Comparison of ENCODE assay signal across 8 cellular contexts in genomic region chr14:20413785-20414117, GRCh38. TPM values are rescaled to one million over a fixed set of nuclear protein-coding genes. Genes with fewer than 3 reads are reported as not detected.
DNase-seq lines count a peak whose midpoint lies in the region; ATAC-seq and TF ChIP-seq lines count a peak whose summit lies in the region.

No MANE protein-coding gene starts in this region.

- in situ Hi-C loops in KBM-7 (cut with MboI; ENCODE audit: low pct_unique_long_range_greater_than_20kb, low sequenced_read_pairs): no loop called here

- no peaks in the 10 kb centered on the region for H3K27me3 Mint-ChIP-seq in progenitor cell of endocrine pancreas

- no peak for DNase-seq in AG04449 (ENCODE audit: low read depth, low spot score)
- DNase-seq in KBM-7: peak; percentile 50
- DNase-seq in activated T-helper 1 cell treated with Interleukin-2 at 50 U/mL for 16 hours (ENCODE audit: low read depth): peak; percentile 7
- no peak for DNase-seq in Right ventricle myocardium superior
- DNase-seq in progenitor cell of endocrine pancreas (ENCODE audit: low spot score, unreplicated experiment): no peak
- DNase-seq in KG1 (lab: John Stamatoyannopoulos, UW): no peak
- DNase-seq in NCI-H1436 treated with DMSO at 0.1 percent for 48 hours (lab: John Stamatoyannopoulos, UW): no peak

- no peaks in the 10 kb centered on the region for H3K9me3 Mint-ChIP-seq in progenitor cell of endocrine pancreas (ENCODE audit: low read depth)

- peak overlapping the region; percentile 83 for H3K4me3 Mint-ChIP-seq in progenitor cell of endocrine pancreas (ENCODE audit: low read depth)

- CTCF ChIA-PET in AG04449 (lab: Yijun Ruan, JAX): interaction anchor here (1.0 to 4.4 kb wide), 19 partner anchors 8 to 268 kb away, joined by 3 to 119 read pairs (median 7); partner anchors contain the start of genes APEX1, KLHL33, OSGEP and PARP2

- peak; percentile 48 for ATAC-seq in GM18909 (IDR thresholded peaks at IDR 0.05; ENCODE audit: poor library complexity, unreplicated experiment)
- ATAC-seq in Right ventricle myocardium superior (ENCODE audit: poor library complexity): peak; percentile 25

- peak overlapping the region; percentile 98 for H3K4me3 ChIP-seq in AG04449 (ENCODE audit: low read depth, low read length)

- no peak for TF ChIP-seq CTCF in AG04449 (IDR thresholded peaks at IDR 0.05; ENCODE audit: insufficient read depth, low read length, missing control alignments)
- TF ChIP-seq CTCF in progenitor cell of endocrine pancreas (IDR thresholded peaks at IDR 0.05; ENCODE audit: unreplicated experiment): no peak

- H3K4me1 Mint-ChIP-seq in progenitor cell of endocrine pancreas (ENCODE audit: low read depth): peaks cover 35% of the 10 kb centered on the region

- no peaks in the 10 kb centered on the region for H3K36me3 Mint-ChIP-seq in progenitor cell of endocrine pancreas (ENCODE audit: insufficient read depth)

- peak overlapping the region; percentile 91 for H3K27ac Mint-ChIP-seq in progenitor cell of endocrine pancreas

- intact Hi-C loops in Right ventricle myocardium superior (cut with DNase I): loop anchor here (5.0 kb wide), 2 partner anchors 71 to 199 kb away; partner anchors contain the start of gene PARP2

- POLR2A ChIA-PET in AG04449 (lab: Yijun Ruan, JAX): interaction anchor here (1.0 to 1.8 kb wide), 7 partner anchors 8 to 269 kb away, joined by 3 to 16 read pairs (median 6); partner anchors contain the start of genes APEX1, KLHL33, OSGEP and PARP2

RNA-seq across cellular contexts. Expression of gene TEP1, which starts 0.5 kb away (rescaled TPM):
- 9.3 TPM for total RNA-seq in Right ventricle myocardium superior
- 26.5 and 28.5 TPM in 2 replicates for total RNA-seq in progenitor cell of endocrine pancreas

RNA-seq across cellular contexts. Expression of gene KLHL33, which starts 22.2 kb away (rescaled TPM):
- 0.70 TPM for total RNA-seq in Right ventricle myocardium superior
- 0.04 and 0.05 TPM in 2 replicates for total RNA-seq in progenitor cell of endocrine pancreas

RNA-seq across cellular contexts. Expression of gene OSGEP, which starts 40.9 kb away (rescaled TPM):
- total RNA-seq in Right ventricle myocardium superior: 15.6 TPM
- total RNA-seq in progenitor cell of endocrine pancreas: 89.0 and 94.4 TPM in 2 replicates

RNA-seq across cellular contexts. Expression of gene APEX1, which starts 41.3 kb away (rescaled TPM):
- 69.2 TPM for total RNA-seq in Right ventricle myocardium superior
- total RNA-seq in progenitor cell of endocrine pancreas: 309 and 322 TPM in 2 replicates

RNA-seq across cellular contexts. Expression of gene PIP4P1, which starts 47.5 kb away (rescaled TPM):
- total RNA-seq in Right ventricle myocardium superior (18.4 TPM), progenitor cell of endocrine pancreas (41.1 and 45.6 TPM in 2 replicates)

Comparison
In these comparisons a context has a peak if more than half of its experiments do, and no peak if none do; other contexts are left out.
1. DNase-seq: peak in KBM-7 (single experiment) and activated T-helper 1 cell treated with Interleukin-2 at 50 U/mL for 16 hours (single experiment); none in AG04449 (single experiment), Right ventricle myocardium superior (single experiment), progenitor cell of endocrine pancreas (single experiment), KG1 (single experiment) and NCI-H1436 treated with DMSO at 0.1 percent for 48 hours (single experiment).